14 cellular contexts compared by ENCODE assay signal in genomic region chr11:100689141-100689540, GRCh38. TPM values are rescaled to one million over a fixed set of nuclear protein-coding genes. Genes with fewer than 3 reads are reported as not detected.
A peak's percentile ranks its signal among the peaks of the same experiment; 100 is the strongest.
DNase-seq lines count a peak whose midpoint lies in the region; ATAC-seq, FAIRE-seq and TF ChIP-seq lines count a peak whose summit lies in the region.
"Had no signal": no experiment of that assay in that cellular context is flagged by ENCODE, and none has a peak within 500 bp of the region (broad histone marks: within the 10 kb centered on the region; RNA-seq: fewer than 3 reads in every experiment).

No MANE protein-coding gene starts in this region.

- peak overlapping the region; percentile 70 for H3K4me3 Mint-ChIP-seq in glutamatergic neuron (ENCODE audit: unreplicated experiment)
- H3K4me3 Mint-ChIP-seq: activated CD4-positive, alpha-beta T cell treated with anti-CD3 and anti-CD28 coated beads, Interleukin-2, amount 10 ng/mL, durations not matched to agents 24 days and 14 days had no signal

- H3K79me2 ChIP-seq in PC-9 (ENCODE audit: low read depth): peaks cover 41% of the 10 kb centered on the region

- ATAC-seq in gastrocnemius medialis: no peak
- no peak for ATAC-seq in GM18858 (IDR thresholded peaks at IDR 0.05; ENCODE audit: unreplicated experiment)
- ATAC-seq: left colon had no signal

- DNase-seq in GM12892 (ENCODE audit: insufficient read length): no peak
- DNase-seq in PC-9: no peak
- DNase-seq in glutamatergic neuron: no peak
- no peak for DNase-seq in gastrocnemius medialis
- DNase-seq in activated gamma-delta T cell (lab: John Stamatoyannopoulos, UW): no peak
- no peak for DNase-seq in GM03348 (ENCODE audit: low spot score)
- DNase-seq in COLO668 (lab: John Stamatoyannopoulos, UW; ENCODE audit: unreplicated experiment): no peak
- DNase-seq: activated CD4-positive, alpha-beta T cell treated with anti-CD3 and anti-CD28 coated beads, Interleukin-2, amount 10 ng/mL, durations not matched to agents 24 days and 14 days; DMS153; foreskin fibroblast; left colon; NCI-H1694 treated with DMSO at 0.1 percent for 48 hours had no signal

- H3K27ac ChIP-seq in PC-9: no peak overlapping the region
- peak overlapping the region in 2 of 4 donors; percentile 77 to 84 for H3K27ac ChIP-seq in gastrocnemius medialis

- H3F3A ChIP-seq in PC-9 (ENCODE audit: insufficient read depth, low read depth): peaks cover 44% of the 10 kb centered on the region

- intact Hi-C loops in PC-9 (cut with micrococcal nuclease; ENCODE audit: unreplicated experiment) (no loop called here), gastrocnemius medialis (cut with DNase I; ENCODE audit: low total_unique reads) (loop anchor here (5.0 kb wide), 1 partner anchor 57 kb away; no protein-coding TSS in a partner anchor)

- H3K27me3 ChIP-seq in PC-9 (ENCODE audit: insufficient read depth, low read depth) (no peaks in the 10 kb centered on the region), gastrocnemius medialis (no peaks in the 10 kb centered on the region)

- no peak overlapping the region for H2AFZ ChIP-seq in PC-9

- POLR2A ChIA-PET in PC-9 (lab: Charles Lee; ENCODE audit: unreplicated experiment): interaction anchor here (0.7 to 2.2 kb wide), 3 partner anchors 30 to 86 kb away, joined by 3 to 13 read pairs (median 13); no protein-coding TSS in a partner anchor

- TF ChIP-seq CTCF in PC-9 (conservative IDR thresholded peaks at IDR 0.05): no peak
- TF ChIP-seq CTCF in glutamatergic neuron (IDR thresholded peaks at IDR 0.05; ENCODE audit: partially characterized antibody, unreplicated experiment): no peak
- no peak for TF ChIP-seq CTCF in gastrocnemius medialis (IDR thresholded peaks at IDR 0.05 in 4 of 5, conservative IDR thresholded peaks at IDR 0.05 in 1 of 5)

- H3K4me1 ChIP-seq in PC-9 (replicated peaks; ENCODE audit: insufficient read depth) (peaks cover 65% of the 10 kb centered on the region), gastrocnemius medialis (peaks cover 12 to 27% of the 10 kb centered on the region in 2 donors)

- H3K4me1 Mint-ChIP-seq in glutamatergic neuron (ENCODE audit: low read depth, unreplicated experiment): peaks cover 21% of the 10 kb centered on the region

- H3K4me2 ChIP-seq in PC-9: peak overlapping the region; percentile 84

- H3K4me3 ChIP-seq in PC-9: peak overlapping the region; percentile 41
- peak overlapping the region; percentile 52 to 69 (median 68) for H3K4me3 ChIP-seq in gastrocnemius medialis

- H3K9me3 ChIP-seq in PC-9 (ENCODE audit: insufficient read depth, low read depth): no peaks in the 10 kb centered on the region
- no peaks in the 10 kb centered on the region for H3K9me3 ChIP-seq in gastrocnemius medialis

- CTCF ChIA-PET in PC-9 (lab: Charles Lee): interaction anchor here (1.0 kb wide), 1 partner anchor 88 kb away, joined by 4 read pairs; no protein-coding TSS in a partner anchor

- H3K36me3 Mint-ChIP-seq in glutamatergic neuron (ENCODE audit: unreplicated experiment): no peaks in the 10 kb centered on the region
- H3K36me3 Mint-ChIP-seq: IgD-negative memory B cell had no signal

- in situ Hi-C loops in gastrocnemius medialis (cut with MboI; ENCODE audit: low sequenced_read_pairs in 4 of 4): loop anchor here in 2 of 4 donors (10.0 kb wide), 1 partner anchor 166 kb away; no protein-coding TSS in a partner anchor

- no peaks in the 10 kb centered on the region for H3K9me2 ChIP-seq in PC-9 (ENCODE audit: insufficient read depth)

- peaks cover 6% of the 10 kb centered on the region for H3K9me3 Mint-ChIP-seq in glutamatergic neuron (ENCODE audit: unreplicated experiment)
- H3K9me3 Mint-ChIP-seq: activated CD4-positive, alpha-beta T cell treated with anti-CD3 and anti-CD28 coated beads, Interleukin-2, amount 10 ng/mL, durations not matched to agents 24 days and 14 days; IgD-negative memory B cell had no signal

- no peak for TF ChIP-seq POLR2A in GM12892 (IDR thresholded peaks at IDR 0.05; ENCODE audit: low read depth, low read length)
- TF ChIP-seq POLR2A in gastrocnemius medialis (IDR thresholded peaks at IDR 0.05): no peak

- peaks cover 6% of the 10 kb centered on the region for H3K27me3 Mint-ChIP-seq in glutamatergic neuron (ENCODE audit: unreplicated experiment)
- H3K27me3 Mint-ChIP-seq: IgD-negative memory B cell had no signal

- FAIRE-seq in GM12892 (lab: Jason Lieb, UNC): peak; percentile 65

- peak overlapping the region; percentile 1 for H3K27ac Mint-ChIP-seq in glutamatergic neuron (ENCODE audit: unreplicated experiment)
- H3K27ac Mint-ChIP-seq: activated CD4-positive, alpha-beta T cell treated with anti-CD3 and anti-CD28 coated beads, Interleukin-2, amount 10 ng/mL, durations not matched to agents 24 days and 14 days; IgD-negative memory B cell had no signal

- no peaks in the 10 kb centered on the region for H4K20me1 ChIP-seq in PC-9 (ENCODE audit: insufficient read depth)

- no TSS peak for BruUV-seq in PC-9 (replicated peaks; lab: Mats Ljungman, UMichigan)

- H3K36me3 ChIP-seq in PC-9 (ENCODE audit: low read depth) (no peaks in the 10 kb centered on the region), gastrocnemius medialis (no peaks in the 10 kb centered on the region)

RNA-seq across cellular contexts. Expression of gene ARHGAP42, which starts 2.1 kb away (rescaled TPM):
- polyA plus RNA-seq in GM12892 (2012; ENCODE audit: missing spikeins): 1.3 TPM
- 12.8 and 16.1 TPM in 2 replicates for total RNA-seq in PC-9 (2021)
- total RNA-seq in glutamatergic neuron (ENCODE audit: unreplicated experiment): 21.4 TPM
- total RNA-seq in gastrocnemius medialis: 10 to 100 TPM in 2 of 4 donors, 1 to 10 TPM in 2; 6.0 to 13.9 (median 10.2) TPM
- total RNA-seq: activated CD4-positive, alpha-beta T cell treated with anti-CD3 and anti-CD28 coated beads, Interleukin-2, amount 10 ng/mL, durations not matched to agents 24 days and 14 days had no signal
